In the genomic region with DNA sequence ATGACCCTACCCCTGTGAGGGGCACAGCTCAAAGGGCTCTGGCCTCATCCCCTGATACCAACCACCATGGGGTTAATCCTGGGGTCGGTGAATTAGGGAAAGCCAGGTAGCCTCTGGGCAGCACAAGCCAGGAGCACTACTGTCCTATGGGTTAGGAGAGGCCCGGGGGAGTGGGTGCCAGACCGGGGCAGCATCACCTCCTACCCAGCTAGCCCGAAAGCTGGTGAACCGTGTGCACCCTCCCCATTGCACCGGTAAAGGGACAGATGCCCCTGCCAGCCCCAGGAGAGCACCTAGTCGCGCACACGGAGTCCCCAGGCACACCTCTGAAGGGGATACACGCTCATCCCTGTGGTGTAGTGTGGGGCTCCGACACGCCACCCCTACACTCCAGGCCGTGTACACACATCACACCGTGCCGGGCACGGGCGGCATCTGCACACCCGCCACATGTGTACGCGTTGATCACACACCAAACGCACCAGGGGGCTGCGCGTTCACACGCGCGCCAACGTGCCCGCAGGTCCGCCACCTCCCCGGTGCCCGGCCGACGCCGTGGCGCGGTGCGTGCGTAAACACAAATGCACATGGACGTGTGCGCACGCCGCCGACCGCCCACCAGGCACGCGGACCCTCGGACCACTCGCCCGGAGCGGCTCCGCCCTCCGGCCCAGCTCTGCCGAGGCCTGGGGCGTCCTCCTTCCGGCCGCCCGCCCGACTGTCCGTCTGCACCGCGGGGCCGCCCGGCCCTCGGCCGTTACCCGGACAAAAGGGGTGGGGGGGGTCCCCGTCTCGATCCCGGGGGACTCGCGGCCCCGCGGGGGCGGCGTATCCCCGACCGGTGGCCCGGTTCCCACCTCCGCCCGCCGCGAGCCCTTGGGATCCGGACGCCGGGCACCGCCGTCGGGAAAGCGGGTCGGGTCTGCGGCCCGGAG, we compare ENCODE assay signal across 1 cellular context.
TF ChIP-seq lines count a peak whose summit lies in the region.

No MANE protein-coding gene starts in this region.

TF ChIP-seq in GM12878, 131 proteins besides CTCF, POLR2A, EP300 and RAD21 (continued from another document):
- TF ChIP-seq, protein P1, sequence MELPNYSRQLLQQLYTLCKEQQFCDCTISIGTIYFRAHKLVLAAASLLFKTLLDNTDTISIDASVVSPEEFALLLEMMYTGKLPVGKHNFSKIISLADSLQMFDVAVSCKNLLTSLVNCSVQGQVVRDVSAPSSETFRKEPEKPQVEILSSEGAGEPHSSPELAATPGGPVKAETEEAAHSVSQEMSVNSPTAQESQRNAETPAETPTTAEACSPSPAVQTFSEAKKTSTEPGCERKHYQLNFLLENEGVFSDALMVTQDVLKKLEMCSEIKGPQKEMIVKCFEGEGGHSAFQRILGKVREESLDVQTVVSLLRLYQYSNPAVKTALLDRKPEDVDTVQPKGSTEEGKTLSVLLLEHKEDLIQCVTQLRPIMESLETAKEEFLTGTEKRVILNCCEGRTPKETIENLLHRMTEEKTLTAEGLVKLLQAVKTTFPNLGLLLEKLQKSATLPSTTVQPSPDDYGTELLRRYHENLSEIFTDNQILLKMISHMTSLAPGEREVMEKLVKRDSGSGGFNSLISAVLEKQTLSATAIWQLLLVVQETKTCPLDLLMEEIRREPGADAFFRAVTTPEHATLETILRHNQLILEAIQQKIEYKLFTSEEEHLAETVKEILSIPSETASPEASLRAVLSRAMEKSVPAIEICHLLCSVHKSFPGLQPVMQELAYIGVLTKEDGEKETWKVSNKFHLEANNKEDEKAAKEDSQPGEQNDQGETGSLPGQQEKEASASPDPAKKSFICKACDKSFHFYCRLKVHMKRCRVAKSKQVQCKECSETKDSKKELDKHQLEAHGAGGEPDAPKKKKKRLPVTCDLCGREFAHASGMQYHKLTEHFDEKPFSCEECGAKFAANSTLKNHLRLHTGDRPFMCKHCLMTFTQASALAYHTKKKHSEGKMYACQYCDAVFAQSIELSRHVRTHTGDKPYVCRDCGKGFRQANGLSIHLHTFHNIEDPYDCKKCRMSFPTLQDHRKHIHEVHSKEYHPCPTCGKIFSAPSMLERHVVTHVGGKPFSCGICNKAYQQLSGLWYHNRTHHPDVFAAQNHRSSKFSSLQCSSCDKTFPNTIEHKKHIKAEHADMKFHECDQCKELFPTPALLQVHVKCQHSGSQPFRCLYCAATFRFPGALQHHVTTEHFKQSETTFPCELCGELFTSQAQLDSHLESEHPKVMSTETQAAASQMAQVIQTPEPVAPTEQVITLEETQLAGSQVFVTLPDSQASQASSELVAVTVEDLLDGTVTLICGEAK (IDR thresholded peaks at IDR 0.05; ENCODE audit: borderline replicate concordance): no peak
TF ChIP-seq in GM12878: peak in this region for 13.
